Comparison of ENCODE assay signal across 1 cellular context in the genomic region with DNA sequence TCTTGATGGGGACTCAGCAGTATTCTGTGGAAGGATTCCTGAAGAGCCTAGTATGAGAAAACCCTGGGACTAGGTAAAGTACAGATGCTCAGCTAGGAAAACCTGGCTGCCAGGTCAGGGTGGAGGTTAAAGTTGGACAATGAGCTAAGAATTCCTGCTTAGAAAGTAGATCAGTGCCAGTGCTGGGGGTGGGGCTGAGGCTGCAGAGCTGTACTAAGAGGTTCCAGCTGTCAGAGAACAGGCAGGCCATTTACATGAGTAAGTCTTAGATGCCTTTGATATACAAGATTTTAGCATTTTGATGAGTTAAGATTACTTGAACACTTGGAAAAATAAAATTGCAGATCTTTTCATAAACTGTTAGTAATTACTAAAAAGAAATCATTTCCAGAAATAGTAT.
TF ChIP-seq lines count a peak whose summit lies in the region.

No MANE protein-coding gene starts in this region.

TF ChIP-seq in SK-N-SH, 30 proteins besides CTCF, POLR2A, EP300 and RAD21 (continued from another document):
- TF ChIP-seq, protein P1, sequence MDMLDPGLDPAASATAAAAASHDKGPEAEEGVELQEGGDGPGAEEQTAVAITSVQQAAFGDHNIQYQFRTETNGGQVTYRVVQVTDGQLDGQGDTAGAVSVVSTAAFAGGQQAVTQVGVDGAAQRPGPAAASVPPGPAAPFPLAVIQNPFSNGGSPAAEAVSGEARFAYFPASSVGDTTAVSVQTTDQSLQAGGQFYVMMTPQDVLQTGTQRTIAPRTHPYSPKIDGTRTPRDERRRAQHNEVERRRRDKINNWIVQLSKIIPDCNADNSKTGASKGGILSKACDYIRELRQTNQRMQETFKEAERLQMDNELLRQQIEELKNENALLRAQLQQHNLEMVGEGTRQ (IDR thresholded peaks at IDR 0.05; ENCODE audit: borderline replicate concordance, low read depth, low read length) = no peak
- no peak for TF ChIP-seq NRF1 (IDR thresholded peaks at IDR 0.05; ENCODE audit: low read depth, low read length)
- TF ChIP-seq, protein P2, sequence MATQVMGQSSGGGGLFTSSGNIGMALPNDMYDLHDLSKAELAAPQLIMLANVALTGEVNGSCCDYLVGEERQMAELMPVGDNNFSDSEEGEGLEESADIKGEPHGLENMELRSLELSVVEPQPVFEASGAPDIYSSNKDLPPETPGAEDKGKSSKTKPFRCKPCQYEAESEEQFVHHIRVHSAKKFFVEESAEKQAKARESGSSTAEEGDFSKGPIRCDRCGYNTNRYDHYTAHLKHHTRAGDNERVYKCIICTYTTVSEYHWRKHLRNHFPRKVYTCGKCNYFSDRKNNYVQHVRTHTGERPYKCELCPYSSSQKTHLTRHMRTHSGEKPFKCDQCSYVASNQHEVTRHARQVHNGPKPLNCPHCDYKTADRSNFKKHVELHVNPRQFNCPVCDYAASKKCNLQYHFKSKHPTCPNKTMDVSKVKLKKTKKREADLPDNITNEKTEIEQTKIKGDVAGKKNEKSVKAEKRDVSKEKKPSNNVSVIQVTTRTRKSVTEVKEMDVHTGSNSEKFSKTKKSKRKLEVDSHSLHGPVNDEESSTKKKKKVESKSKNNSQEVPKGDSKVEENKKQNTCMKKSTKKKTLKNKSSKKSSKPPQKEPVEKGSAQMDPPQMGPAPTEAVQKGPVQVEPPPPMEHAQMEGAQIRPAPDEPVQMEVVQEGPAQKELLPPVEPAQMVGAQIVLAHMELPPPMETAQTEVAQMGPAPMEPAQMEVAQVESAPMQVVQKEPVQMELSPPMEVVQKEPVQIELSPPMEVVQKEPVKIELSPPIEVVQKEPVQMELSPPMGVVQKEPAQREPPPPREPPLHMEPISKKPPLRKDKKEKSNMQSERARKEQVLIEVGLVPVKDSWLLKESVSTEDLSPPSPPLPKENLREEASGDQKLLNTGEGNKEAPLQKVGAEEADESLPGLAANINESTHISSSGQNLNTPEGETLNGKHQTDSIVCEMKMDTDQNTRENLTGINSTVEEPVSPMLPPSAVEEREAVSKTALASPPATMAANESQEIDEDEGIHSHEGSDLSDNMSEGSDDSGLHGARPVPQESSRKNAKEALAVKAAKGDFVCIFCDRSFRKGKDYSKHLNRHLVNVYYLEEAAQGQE (IDR thresholded peaks at IDR 0.05; ENCODE audit: low read depth, low read length) = no peak
- TF ChIP-seq TCF12 (IDR thresholded peaks at IDR 0.05) = peak; percentile 94
- no peak for TF ChIP-seq FOXJ3 (CRISPR knock-in tag; IDR thresholded peaks at IDR 0.05)
- no peak for TF ChIP-seq EZH2phosphoT487 (IDR thresholded peaks at IDR 0.05; ENCODE audit: borderline replicate concordance, low read depth)
- TF ChIP-seq FOXM1 (IDR thresholded peaks at IDR 0.05; ENCODE audit: low read depth) = no peak
- no peak for TF ChIP-seq RFX5 (IDR thresholded peaks at IDR 0.05; ENCODE audit: low read length)
- peak; percentile 61 for TF ChIP-seq JUND (IDR thresholded peaks at IDR 0.05)
- no peak for TF ChIP-seq IRF3 (IDR thresholded peaks at IDR 0.05; ENCODE audit: low read depth, low read length)
- TF ChIP-seq CHD2 (IDR thresholded peaks at IDR 0.05; ENCODE audit: low read length, partially characterized antibody) = peak; percentile 59
- no peak for TF ChIP-seq USF1 (IDR thresholded peaks at IDR 0.05; ENCODE audit: borderline replicate concordance, low read depth)
- TF ChIP-seq, protein P3, sequence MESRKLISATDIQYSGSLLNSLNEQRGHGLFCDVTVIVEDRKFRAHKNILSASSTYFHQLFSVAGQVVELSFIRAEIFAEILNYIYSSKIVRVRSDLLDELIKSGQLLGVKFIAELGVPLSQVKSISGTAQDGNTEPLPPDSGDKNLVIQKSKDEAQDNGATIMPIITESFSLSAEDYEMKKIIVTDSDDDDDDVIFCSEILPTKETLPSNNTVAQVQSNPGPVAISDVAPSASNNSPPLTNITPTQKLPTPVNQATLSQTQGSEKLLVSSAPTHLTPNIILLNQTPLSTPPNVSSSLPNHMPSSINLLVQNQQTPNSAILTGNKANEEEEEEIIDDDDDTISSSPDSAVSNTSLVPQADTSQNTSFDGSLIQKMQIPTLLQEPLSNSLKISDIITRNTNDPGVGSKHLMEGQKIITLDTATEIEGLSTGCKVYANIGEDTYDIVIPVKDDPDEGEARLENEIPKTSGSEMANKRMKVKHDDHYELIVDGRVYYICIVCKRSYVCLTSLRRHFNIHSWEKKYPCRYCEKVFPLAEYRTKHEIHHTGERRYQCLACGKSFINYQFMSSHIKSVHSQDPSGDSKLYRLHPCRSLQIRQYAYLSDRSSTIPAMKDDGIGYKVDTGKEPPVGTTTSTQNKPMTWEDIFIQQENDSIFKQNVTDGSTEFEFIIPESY (IDR thresholded peaks at IDR 0.05; ENCODE audit: borderline replicate concordance, low read depth) = no peak
- no peak for TF ChIP-seq RCOR1 (IDR thresholded peaks at IDR 0.05; ENCODE audit: low read length)
- TF ChIP-seq MXI1 (IDR thresholded peaks at IDR 0.05; ENCODE audit: low read depth, low read length) = no peak
- no peak for TF ChIP-seq GATA2 (CRISPR knock-in tag; IDR thresholded peaks at IDR 0.05)
- TF ChIP-seq TEAD4 (IDR thresholded peaks at IDR 0.05; ENCODE audit: borderline replicate concordance, insufficient read depth) = peak; percentile 70; the same call in 1 of the 2 replicates
- TF ChIP-seq YY1 (IDR thresholded peaks at IDR 0.05; ENCODE audit: low read depth) = no peak
- 0 out of 2 replicates have a peak, but pooled peaks have one; percentile 53 for TF ChIP-seq RXRA (IDR thresholded peaks at IDR 0.05; ENCODE audit: borderline replicate concordance, low read depth)
- no peak for TF ChIP-seq GABPA (IDR thresholded peaks at IDR 0.05; ENCODE audit: low read depth)
- no peak for TF ChIP-seq SMC3 (IDR thresholded peaks at IDR 0.05; ENCODE audit: low read depth, low read length)
- TF ChIP-seq TAF1 (IDR thresholded peaks at IDR 0.05; ENCODE audit: borderline replicate concordance, low read depth, low read length) = no peak
- TF ChIP-seq ELF1 (IDR thresholded peaks at IDR 0.05) = no peak
- peak; percentile 68; the same call in 1 of the 2 replicates for TF ChIP-seq PBX3 (IDR thresholded peaks at IDR 0.05)
- TF ChIP-seq POLR2AphosphoS5 (IDR thresholded peaks at IDR 0.05; ENCODE audit: low read depth, low read length) = no peak
